In the genomic region with DNA sequence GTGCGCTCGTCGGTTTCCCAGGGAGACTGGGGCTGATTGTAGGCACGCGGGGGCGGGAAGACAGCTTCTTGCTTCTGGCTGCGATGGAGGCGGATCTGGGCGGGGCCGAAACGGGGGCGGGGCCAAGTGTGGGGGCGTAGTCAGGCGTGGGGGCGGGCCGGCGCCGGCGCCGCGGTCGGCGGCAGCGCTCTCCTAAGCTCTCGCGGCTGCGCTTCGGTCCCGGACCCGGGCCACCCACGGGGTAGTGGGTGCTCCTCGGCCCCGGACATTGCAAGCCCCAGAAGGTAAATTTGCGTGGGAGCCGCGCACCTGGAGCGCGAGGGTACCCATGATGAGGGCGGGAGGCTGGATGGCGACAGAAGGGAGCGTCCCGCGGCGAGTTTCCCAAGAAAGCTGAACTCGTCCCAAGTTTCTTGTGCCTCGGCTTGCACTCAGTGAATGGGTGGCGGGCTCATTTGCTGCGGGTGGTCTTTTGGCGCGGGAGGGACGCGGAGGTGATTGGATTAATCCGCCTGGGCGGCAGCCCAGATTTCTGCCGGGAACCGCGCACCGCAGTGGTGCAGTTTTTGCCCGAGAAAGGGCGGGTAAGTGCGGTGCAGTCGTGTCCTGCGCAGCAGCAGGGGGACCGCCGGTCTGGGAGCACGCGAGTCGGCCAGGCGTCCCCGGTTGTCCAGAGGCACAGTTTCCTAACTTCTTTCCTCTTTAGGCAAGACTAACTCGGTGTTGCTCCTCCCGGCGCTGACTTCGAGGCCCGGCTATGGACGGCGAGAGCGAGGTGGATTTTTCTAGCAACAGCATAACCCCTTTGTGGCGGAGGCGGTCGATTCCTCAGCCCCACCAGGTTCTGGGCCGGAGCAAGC, we compare ENCODE assay signal across 8 cellular contexts. TPM values are rescaled to one million over a fixed set of nuclear protein-coding genes. Genes with fewer than 3 reads are reported as not detected.
DNase-seq lines count a peak whose midpoint lies in the region; ATAC-seq and TF ChIP-seq lines count a peak whose summit lies in the region.

A gene with protein sequence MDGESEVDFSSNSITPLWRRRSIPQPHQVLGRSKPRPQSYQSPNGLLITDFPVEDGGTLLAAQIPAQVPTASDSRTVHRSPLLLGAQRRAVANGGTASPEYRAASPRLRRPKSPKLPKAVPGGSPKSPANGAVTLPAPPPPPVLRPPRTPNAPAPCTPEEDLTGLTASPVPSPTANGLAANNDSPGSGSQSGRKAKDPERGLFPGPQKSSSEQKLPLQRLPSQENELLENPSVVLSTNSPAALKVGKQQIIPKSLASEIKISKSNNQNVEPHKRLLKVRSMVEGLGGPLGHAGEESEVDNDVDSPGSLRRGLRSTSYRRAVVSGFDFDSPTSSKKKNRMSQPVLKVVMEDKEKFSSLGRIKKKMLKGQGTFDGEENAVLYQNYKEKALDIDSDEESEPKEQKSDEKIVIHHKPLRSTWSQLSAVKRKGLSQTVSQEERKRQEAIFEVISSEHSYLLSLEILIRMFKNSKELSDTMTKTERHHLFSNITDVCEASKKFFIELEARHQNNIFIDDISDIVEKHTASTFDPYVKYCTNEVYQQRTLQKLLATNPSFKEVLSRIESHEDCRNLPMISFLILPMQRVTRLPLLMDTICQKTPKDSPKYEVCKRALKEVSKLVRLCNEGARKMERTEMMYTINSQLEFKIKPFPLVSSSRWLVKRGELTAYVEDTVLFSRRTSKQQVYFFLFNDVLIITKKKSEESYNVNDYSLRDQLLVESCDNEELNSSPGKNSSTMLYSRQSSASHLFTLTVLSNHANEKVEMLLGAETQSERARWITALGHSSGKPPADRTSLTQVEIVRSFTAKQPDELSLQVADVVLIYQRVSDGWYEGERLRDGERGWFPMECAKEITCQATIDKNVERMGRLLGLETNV (plus strand): TSS at position 155 of the 860 bp plus-strand sequence. CDS start 603 bp downstream, at position 758.

- no peak for TF ChIP-seq CTCF in vagina (IDR thresholded peaks at IDR 0.05)

- no peaks in the 10 kb centered on the region for H3K36me3 Mint-ChIP-seq in T-helper 17 cell (ENCODE audit: low read depth)

- peak within 1 kb of the TSS; percentile 87 for H3K27ac ChIP-seq in vagina

- DNase-seq in DMS 273 treated with DMSO at 0.1 percent for 48 hours (lab: John Stamatoyannopoulos, UW) (peak; percentile 67), M059J (ENCODE audit: low read depth) (peak; percentile 75), T-helper 17 cell (peak; percentile 40 to 51 (median 49)), anterior cingulate cortex (lab: John Stamatoyannopoulos, UW) (peak in 52 of 58 donors; percentile 32 to 87 (median 68)), hepatic stellate cell (ENCODE audit: low spot score) (peak; percentile 76), retina (peak; percentile 91), vagina (ENCODE audit: extremely low spot score in 2 of 2) (peak in 1 of 2 donors; percentile 93)

- no peak within 1 kb of the TSS for H3K27ac Mint-ChIP-seq in T-helper 17 cell

- intact Hi-C loops in vagina (cut with DNase I): no loop called here

- peak within 1 kb of the TSS; percentile 62 to 83 for H3K4me3 ChIP-seq in vagina

- peaks cover 23% of the 10 kb centered on the region for H3K4me1 ChIP-seq in vagina

- H3K27me3 Mint-ChIP-seq in T-helper 17 cell: peaks cover 86% of the 10 kb centered on the region

- H3K4me3 Mint-ChIP-seq in T-helper 17 cell: peak within 1 kb of the TSS; percentile 86

- peak in 1 of 2 donors; percentile 44 for TF ChIP-seq POLR2A in vagina (IDR thresholded peaks at IDR 0.05)

- ATAC-seq in GM21825 (IDR thresholded peaks at IDR 0.05; ENCODE audit: unreplicated experiment) (peak; percentile 72), T-helper 17 cell (peak; percentile 91)

- H3K27me3 ChIP-seq in vagina: no peaks in the 10 kb centered on the region

- no peaks in the 10 kb centered on the region for H3K36me3 ChIP-seq in vagina

- peaks cover 13% of the 10 kb centered on the region for H3K4me1 Mint-ChIP-seq in T-helper 17 cell

- H3K9me3 ChIP-seq in T-helper 17 cell (ENCODE audit: control insufficient read depth, low read length, poor library complexity, severe bottlenecking): no peaks in the 10 kb centered on the region
- H3K9me3 ChIP-seq in vagina: no peaks in the 10 kb centered on the region

RNA-seq across cellular contexts. Expression of the gene that starts here (rescaled TPM):
- 4.1 and 5.8 TPM in 2 replicates for total RNA-seq in M059J (2014; rRNA removed; shearing (Covaris generic))
- not detected for total RNA-seq in T-helper 17 cell
- 29.2 TPM for total RNA-seq in vagina

Comparison
In these comparisons a context has a peak if more than half of its experiments do, and no peak if none do; other contexts are left out.
1. Peak in DNase-seq and ATAC-seq in T-helper 17 cell; RNA of the gene not detected or under 1 TPM.